ENCODE assay signal across 8 cellular contexts in genomic region chr15:62125763-62126162, GRCh38. TPM values are rescaled to one million over a fixed set of nuclear protein-coding genes. Genes with fewer than 3 reads are reported as not detected.
A peak's percentile ranks its signal among the peaks of the same experiment; 100 is the strongest.
DNase-seq lines count a peak whose midpoint lies in the region; ATAC-seq, FAIRE-seq and TF ChIP-seq lines count a peak whose summit lies in the region.

No MANE protein-coding gene starts in this region.

- H3K9me2 ChIP-seq in GM23338 (ENCODE audit: insufficient read depth), result peaks cover 6% of the 10 kb centered on the region; the same call in 1 of the 2 replicates

- no peaks in the 10 kb centered on the region for H3K27me3 ChIP-seq in GM23338 (ENCODE audit: insufficient read depth)

- no peak overlapping the region for H3K27ac ChIP-seq in GM23338 (ENCODE audit: low read depth)

- peaks cover 10% of the 10 kb centered on the region; the same call in 2 of the 3 replicates for H3K36me3 Mint-ChIP-seq in GM23338 (ENCODE audit: low read depth)

- ATAC-seq in GM23338 (no peak), GM19397 (IDR thresholded peaks at IDR 0.05; ENCODE audit: unreplicated experiment) (no peak), HG02678 (IDR thresholded peaks at IDR 0.05; ENCODE audit: unreplicated experiment) (no peak)

- no peak overlapping the region for H3K4me3 Mint-ChIP-seq in GM23338

- H3K36me3 ChIP-seq in GM23338 (ENCODE audit: insufficient read depth), result 0 out of 2 replicates have a peak, but pooled peaks cover 8% of the 10 kb centered on the region

- TF ChIP-seq CTCF in GM23338 (conservative IDR thresholded peaks at IDR 0.05; ENCODE audit: low read depth in 2 of 2) (peak; percentile 24 to 35; a peak in 2 of 4 replicates), choroid plexus epithelial cell (conservative IDR thresholded peaks at IDR 0.05; ENCODE audit: low read depth, low read length) (peak; percentile 79)

- DNase-seq in GM23338 (ENCODE audit: low spot score) (no peak), NCI-H345 treated with DMSO at 0.1 percent for 48 hours (lab: John Stamatoyannopoulos, UW; ENCODE audit: unreplicated experiment) (peak; percentile 43), choroid plexus epithelial cell (ENCODE audit: low read depth) (peak; percentile 81), pulmonary artery endothelial cell (ENCODE audit: low read depth, low spot score) (peak; percentile 86), RCC 7860 (ENCODE audit: low spot score) (no peak)
- DNase-seq in stimulated activated CD4-positive, alpha-beta T cell treated with anti-CD3 and anti-CD28 coated beads, Interleukin-4, amount 100 ng/mL, for 4 hours, result no peak

- H3K4me1 Mint-ChIP-seq in GM23338, result peaks cover 11% of the 10 kb centered on the region

- H3K9me3 Mint-ChIP-seq in GM23338, result peaks cover 14% of the 10 kb centered on the region

- H3F3A ChIP-seq in GM23338 (replicated peaks; ENCODE audit: low read depth), result no peaks in the 10 kb centered on the region

- H3K79me2 ChIP-seq in GM23338 (replicated peaks; ENCODE audit: insufficient read depth), result no peaks in the 10 kb centered on the region

- H3K27me3 Mint-ChIP-seq in GM23338 (ENCODE audit: insufficient read depth, low read depth, poor library complexity), result peaks cover 2% of the 10 kb centered on the region

- no peaks in the 10 kb centered on the region for H4K20me1 ChIP-seq in GM23338 (replicated peaks; ENCODE audit: insufficient read depth)

- H3K4me3 ChIP-seq in GM23338 (no peak overlapping the region), choroid plexus epithelial cell (ENCODE audit: low read depth, low read length) (no peak overlapping the region)

- no peak for FAIRE-seq in RCC 7860 (lab: Jason Lieb, UNC)

- H3K4me1 ChIP-seq in GM23338 (ENCODE audit: insufficient read depth), result peaks cover 14% of the 10 kb centered on the region; the same call in 1 of the 2 replicates

- H3K27ac Mint-ChIP-seq in GM23338, result no peak overlapping the region

- H2AFZ ChIP-seq in GM23338, result no peak overlapping the region

- H3K4me2 ChIP-seq in GM23338, result no peak overlapping the region

TF ChIP-seq in GM23338, 12 proteins besides CTCF, POLR2A, EP300 and RAD21:
- no peak for TF ChIP-seq NANOG (IDR thresholded peaks at IDR 0.05; ENCODE audit: borderline replicate concordance)
- no peak for TF ChIP-seq CREB1 (CRISPR knock-in tag; IDR thresholded peaks at IDR 0.05; ENCODE audit: low read depth)
- TF ChIP-seq POLR2AphosphoS5 (IDR thresholded peaks at IDR 0.05; ENCODE audit: low read depth), result no peak

RNA-seq across cellular contexts. Expression of gene C2CD4B, which starts 39.3 kb away (rescaled TPM):
- 1.3 and 1.5 TPM in 2 replicates for total RNA-seq in GM23338 (2014; rRNA removed; shearing (Covaris generic))
- polyA plus RNA-seq in GM23338 (2016; fragmentation: Nextera tagmentation; extraction: Ambion mirVana), result 0.31 TPM in 1 of 2 replicates, not detected in the other
- total RNA-seq in pulmonary artery endothelial cell, result 9.2 and 32.5 TPM in 2 replicates

RNA-seq across cellular contexts. Expression of gene C2CD4A, which starts 59.0 kb away (rescaled TPM):
- total RNA-seq in GM23338 (2014; rRNA removed; shearing (Covaris generic)), result 0.07 and 0.19 TPM in 2 replicates
- 0.30 TPM in 1 of 2 replicates, not detected in the other for polyA plus RNA-seq in GM23338 (2016; fragmentation: Nextera tagmentation; extraction: Ambion mirVana)
- 0.74 and 3.2 TPM in 2 replicates for total RNA-seq in pulmonary artery endothelial cell

Comparison
In these comparisons a context has a peak if more than half of its experiments do, and no peak if none do; other contexts are left out.
1. DNase-seq: peak in NCI-H345 treated with DMSO at 0.1 percent for 48 hours (single experiment), choroid plexus epithelial cell (single experiment) and pulmonary artery endothelial cell (single experiment); none in GM23338 (single experiment), RCC 7860 (single experiment) and stimulated activated CD4-positive, alpha-beta T cell treated with anti-CD3 and anti-CD28 coated beads, Interleukin-4, amount 100 ng/mL, for 4 hours (0 of 2).